In genomic region chr11:11335043-11335442, GRCh38 we compare ENCODE assay signal across 1 cellular context.
TF ChIP-seq lines count a peak whose summit lies in the region.

No MANE protein-coding gene starts in this region.

TF ChIP-seq in H1, 55 proteins besides CTCF, POLR2A, EP300 and RAD21:
- TF ChIP-seq MAFK (IDR thresholded peaks at IDR 0.05; ENCODE audit: low read depth, low read length): no peak
- no peak for TF ChIP-seq ASH2L (IDR thresholded peaks at IDR 0.05; ENCODE audit: low read length)
- TF ChIP-seq EZH2 (IDR thresholded peaks at IDR 0.05; ENCODE audit: low read depth, low read length, severe bottlenecking): no peak
- no peak for TF ChIP-seq USF2 (IDR thresholded peaks at IDR 0.05; ENCODE audit: low read length)
- TF ChIP-seq SIX5 (IDR thresholded peaks at IDR 0.05; ENCODE audit: low read depth, low read length): no peak
- no peak for TF ChIP-seq ZNF274 (IDR thresholded peaks at IDR 0.05; ENCODE audit: borderline replicate concordance, extremely low read depth, low read length)
- TF ChIP-seq YY1 (IDR thresholded peaks at IDR 0.05; ENCODE audit: low read depth, low read length): no peak
- TF ChIP-seq CEBPB (IDR thresholded peaks at IDR 0.05; ENCODE audit: low read depth, low read length): no peak
- no peak for TF ChIP-seq SIN3A (conservative IDR thresholded peaks at IDR 0.05 in 1 of 2, IDR thresholded peaks at IDR 0.05 in 1 of 2; ENCODE audit: low read depth in 1 of 2, low read length in 2 of 2)
- no peak for TF ChIP-seq NRF1 (IDR thresholded peaks at IDR 0.05; ENCODE audit: low read depth, low read length)
